In the genomic region with DNA sequence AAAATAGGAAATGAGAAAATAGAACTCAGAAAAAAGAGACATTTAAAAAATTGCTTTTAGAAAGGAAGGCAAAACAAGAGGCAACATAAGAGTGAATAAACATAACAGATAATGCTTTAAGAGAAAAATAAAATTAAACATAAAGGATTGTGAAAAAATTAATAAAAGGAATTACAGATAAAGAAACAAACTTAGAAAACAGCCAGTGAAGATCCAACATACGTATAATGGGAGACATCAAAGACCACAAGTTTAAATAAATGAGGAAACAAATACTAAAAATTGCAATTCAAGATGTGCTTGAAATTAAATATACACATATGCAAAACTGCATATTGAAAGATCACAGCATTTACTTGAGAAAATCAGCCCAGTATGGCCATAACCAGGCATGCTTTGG, we compare ENCODE assay signal across 2 cellular contexts.
TF ChIP-seq lines count a peak whose summit lies in the region.

No MANE protein-coding gene starts in this region.

TF ChIP-seq in IMR-90, 13 proteins besides CTCF, POLR2A, EP300 and RAD21 (continued from another document):
- TF ChIP-seq MXI1 (IDR thresholded peaks at IDR 0.05; ENCODE audit: borderline replicate concordance, low read depth, low read length) (no peak), RFX5 (IDR thresholded peaks at IDR 0.05; ENCODE audit: low read depth, low read length) (no peak), NFE2L2 (IDR thresholded peaks at IDR 0.05; ENCODE audit: low read depth, low read length) (no peak), MAZ (IDR thresholded peaks at IDR 0.05; ENCODE audit: borderline replicate concordance, low read depth, low read length) (no peak), CHD1 (IDR thresholded peaks at IDR 0.05; ENCODE audit: low read depth, low read length) (no peak), FOS (IDR thresholded peaks at IDR 0.05; ENCODE audit: low read depth, low read length) (no peak), BHLHE40 (IDR thresholded peaks at IDR 0.05; ENCODE audit: low read depth, low read length) (no peak), CEBPB (IDR thresholded peaks at IDR 0.05; ENCODE audit: low read depth, low read length) (no peak), MAFK (IDR thresholded peaks at IDR 0.05; ENCODE audit: low read depth, low read length) (no peak)
- TF ChIP-seq, protein P1, sequence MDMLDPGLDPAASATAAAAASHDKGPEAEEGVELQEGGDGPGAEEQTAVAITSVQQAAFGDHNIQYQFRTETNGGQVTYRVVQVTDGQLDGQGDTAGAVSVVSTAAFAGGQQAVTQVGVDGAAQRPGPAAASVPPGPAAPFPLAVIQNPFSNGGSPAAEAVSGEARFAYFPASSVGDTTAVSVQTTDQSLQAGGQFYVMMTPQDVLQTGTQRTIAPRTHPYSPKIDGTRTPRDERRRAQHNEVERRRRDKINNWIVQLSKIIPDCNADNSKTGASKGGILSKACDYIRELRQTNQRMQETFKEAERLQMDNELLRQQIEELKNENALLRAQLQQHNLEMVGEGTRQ (IDR thresholded peaks at IDR 0.05; ENCODE audit: low read depth, low read length) = no peak

TF ChIP-seq in K562, 482 proteins besides CTCF, POLR2A, EP300 and RAD21 (continued from another document):
- TF ChIP-seq MBD2 (IDR thresholded peaks at IDR 0.05; ENCODE audit: borderline replicate concordance, low read depth) (no peak), PYGO2 (tag; IDR thresholded peaks at IDR 0.05) (no peak), ZNF655 (CRISPR knock-in tag; IDR thresholded peaks at IDR 0.05) (no peak), GABPA (tag; conservative IDR thresholded peaks at IDR 0.05; ENCODE audit: low read depth) (no peak)
